12 cellular contexts compared by ENCODE assay signal in genomic region chr2:10400002-10400401, GRCh38. TPM values are rescaled to one million over a fixed set of nuclear protein-coding genes. Genes with fewer than 3 reads are reported as not detected.
DNase-seq lines count a peak whose midpoint lies in the region; ATAC-seq lines count a peak whose summit lies in the region.
"Had no signal": no experiment of that assay in that cellular context is flagged by ENCODE, and none has a peak within 500 bp of the region (broad histone marks: within the 10 kb centered on the region; RNA-seq: fewer than 3 reads in every experiment).

No MANE protein-coding gene starts in this region.

- peaks cover 0 to 2% of the 10 kb centered on the region in 2 donors for H3K36me3 ChIP-seq in stomach smooth muscle (ENCODE audit: control insufficient read depth in 2 of 2, insufficient read depth in 2 of 2, low read length in 2 of 2)
- H3K36me3 ChIP-seq: colonic mucosa had no signal

- no peak for DNase-seq in activated naive CD4-positive, alpha-beta T cell treated with anti-CD3 and anti-CD28 coated beads for 36 hours
- DNase-seq in activated naive CD4-positive, alpha-beta T cell treated with Interleukin-2 at 50 U/mL for 16 hours = no peak
- DNase-seq in T-cell = no peak
- no peak for DNase-seq in immature natural killer cell
- DNase-seq in DMS114 treated with DMSO at 0.1 percent for 48 hours (lab: John Stamatoyannopoulos, UW; ENCODE audit: unreplicated experiment) = no peak
- DNase-seq in cerebellum (ENCODE audit: low spot score) = no peak
- DNase-seq: activated naive CD4-positive, alpha-beta T cell; NCI-H187; NCI-H774 had no signal

- no peak overlapping the region for H3K9ac ChIP-seq in stomach smooth muscle (ENCODE audit: low read length in 2 of 2)

- H3K9me3 Mint-ChIP-seq in activated naive CD4-positive, alpha-beta T cell treated with anti-CD3 and anti-CD28 coated beads for 36 hours = no peaks in the 10 kb centered on the region
- H3K9me3 Mint-ChIP-seq in T-cell = no peaks in the 10 kb centered on the region
- peaks cover 0 to 4% (median 2%) of the 10 kb centered on the region in 6 donors for H3K9me3 Mint-ChIP-seq in immature natural killer cell

- H3K27me3 ChIP-seq in stomach smooth muscle (ENCODE audit: control insufficient read depth in 1 of 2, insufficient read depth in 2 of 2, low read length in 2 of 2) = no peaks in the 10 kb centered on the region
- H3K27me3 ChIP-seq: colonic mucosa had no signal

- peak overlapping the region; percentile 24 for H3K27ac ChIP-seq in stomach smooth muscle (ENCODE audit: low read length)

- H3K36me3 Mint-ChIP-seq in activated naive CD4-positive, alpha-beta T cell treated with anti-CD3 and anti-CD28 coated beads for 36 hours (ENCODE audit: low read depth) = peaks cover 4% of the 10 kb centered on the region
- H3K36me3 Mint-ChIP-seq in T-cell (peaks cover 25% of the 10 kb centered on the region), immature natural killer cell (peaks cover 4 to 9% (median 7%) of the 10 kb centered on the region in 3 donors)

- peak overlapping the region; percentile 61 for H3K27ac Mint-ChIP-seq in activated naive CD4-positive, alpha-beta T cell treated with anti-CD3 and anti-CD28 coated beads for 36 hours
- H3K27ac Mint-ChIP-seq in T-cell (peak overlapping the region; percentile 88 to 96), immature natural killer cell (peak overlapping the region in 5 of 6 donors; percentile 28 to 88 (median 81))

- H3K4me1 Mint-ChIP-seq in activated naive CD4-positive, alpha-beta T cell treated with anti-CD3 and anti-CD28 coated beads for 36 hours (ENCODE audit: low read depth) = peaks cover 38% of the 10 kb centered on the region
- H3K4me1 Mint-ChIP-seq in T-cell (peaks cover 45 to 51% (median 50%) of the 10 kb centered on the region in 3 donors), immature natural killer cell (peaks cover 43 to 44% of the 10 kb centered on the region in 2 donors)

- peaks cover 27% of the 10 kb centered on the region for H3K4me1 ChIP-seq in stomach smooth muscle (ENCODE audit: control insufficient read depth, insufficient read depth, low read length)

- CTCF ChIA-PET in activated naive CD4-positive, alpha-beta T cell treated with anti-CD3 and anti-CD28 coated beads for 36 hours (lab: Charles Lee) = interaction anchor here (2.2 kb wide), 1 partner anchor 8 kb away, joined by 7 read pairs; no protein-coding TSS in a partner anchor
- CTCF ChIA-PET in T-cell (lab: Charles Lee) = interaction anchor here in 1 of 2 donors (0.9 kb wide), 1 partner anchor 9 kb away, joined by 4 read pairs; no protein-coding TSS in a partner anchor

- ATAC-seq in T-cell (replicated peaks in 1 of 4) (no peak), HG03280 (IDR thresholded peaks at IDR 0.05; ENCODE audit: unreplicated experiment) (no peak)

- POLR2A ChIA-PET in T-cell (lab: Charles Lee) = no interaction called here

- intact Hi-C loops in activated naive CD4-positive, alpha-beta T cell treated with anti-CD3 and anti-CD28 coated beads for 36 hours (cut with micrococcal nuclease) = no loop called here

- H3K4me3 ChIP-seq in stomach smooth muscle (ENCODE audit: low read length in 2 of 2) = no peak overlapping the region
- H3K4me3 ChIP-seq: colonic mucosa had no signal

- no peaks in the 10 kb centered on the region for H3K27me3 Mint-ChIP-seq in activated naive CD4-positive, alpha-beta T cell treated with anti-CD3 and anti-CD28 coated beads for 36 hours (ENCODE audit: low read depth)
- H3K27me3 Mint-ChIP-seq in T-cell (no peaks in the 10 kb centered on the region), immature natural killer cell (ENCODE audit: low read depth in 3 of 3) (peaks cover 33 to 52% (median 35%) of the 10 kb centered on the region in 3 donors)

- no peaks in the 10 kb centered on the region for H3K9me3 ChIP-seq in stomach smooth muscle (ENCODE audit: control insufficient read depth in 2 of 2, low read length in 2 of 2)
- H3K9me3 ChIP-seq: colonic mucosa had no signal

- no peak overlapping the region for H3K4me3 Mint-ChIP-seq in activated naive CD4-positive, alpha-beta T cell treated with anti-CD3 and anti-CD28 coated beads for 36 hours
- H3K4me3 Mint-ChIP-seq in T-cell = peak overlapping the region in 1 of 3 donors; percentile 60
- peak overlapping the region in 4 of 5 donors; percentile 24 to 70 (median 49) for H3K4me3 Mint-ChIP-seq in immature natural killer cell

RNA-seq across cellular contexts. Expression of gene ODC1, which starts 48.1 kb away (rescaled TPM):
- total RNA-seq in activated naive CD4-positive, alpha-beta T cell treated with anti-CD3 and anti-CD28 coated beads for 36 hours = 100 to 1,000 TPM; 174 to 177 TPM
- total RNA-seq in T-cell (100 to 1,000 TPM in 1 of 5 donors, 10 to 100 TPM in 4; 40.6 to 102 (median 53.3) TPM), cerebellum (104 TPM)
- 10 to 100 TPM; 31.6 to 62.3 (median 59.0) TPM for polyA plus RNA-seq in immature natural killer cell
